In the genomic region with DNA sequence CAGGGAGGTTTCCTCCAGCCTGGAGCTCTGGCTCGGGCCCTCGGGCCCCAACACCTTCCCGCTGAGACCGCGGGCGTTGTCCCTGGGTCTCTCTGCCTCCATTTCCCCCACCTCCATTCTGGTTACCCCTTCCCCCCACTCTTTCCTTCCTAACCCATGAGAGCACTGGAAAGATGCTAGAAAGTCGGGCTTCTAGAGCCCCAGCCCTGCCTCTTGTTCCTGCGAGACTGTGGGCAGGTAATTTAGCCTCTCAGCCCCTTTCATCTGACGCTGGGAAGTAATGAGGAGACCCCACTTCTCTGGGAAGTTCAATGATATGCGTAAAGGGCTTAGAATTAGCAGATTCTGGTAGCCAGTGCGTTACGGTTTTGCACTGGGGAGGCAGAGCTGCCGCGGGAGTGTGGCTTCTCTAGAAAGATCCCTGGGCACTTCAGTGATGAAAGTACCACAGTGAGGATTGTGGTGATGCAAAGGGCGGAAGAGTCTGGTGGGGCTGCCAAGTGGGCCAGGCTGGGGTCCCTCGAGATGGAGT, we compare ENCODE assay signal across 11 cellular contexts. TPM values are rescaled to one million over a fixed set of nuclear protein-coding genes. Genes with fewer than 3 reads are reported as not detected.
DNase-seq lines count a peak whose midpoint lies in the region; ATAC-seq, FAIRE-seq and TF ChIP-seq lines count a peak whose summit lies in the region.
"Had no signal": no experiment of that assay in that cellular context is flagged by ENCODE, and none has a peak within 500 bp of the region (broad histone marks: within the 10 kb centered on the region; RNA-seq: fewer than 3 reads in every experiment).

No MANE protein-coding gene starts in this region.

- ATAC-seq in activated T-cell treated with anti-CD3 and anti-CD28 coated beads, Interleukin-2, amount 50 U/mL, for 72 hours (replicated peaks in 1 of 2), result no peak
- ATAC-seq in K562 (no peak), GM21825 (IDR thresholded peaks at IDR 0.05; ENCODE audit: unreplicated experiment) (no peak)

- no peak overlapping the region for H2AFZ ChIP-seq in K562 (ENCODE audit: low read depth, low read length)

- no peak overlapping the region for H3K4me3 ChIP-seq in K562
- peak overlapping the region in 3 of 5 donors; percentile 40 to 49 (median 46) for H3K4me3 ChIP-seq in subcutaneous abdominal adipose tissue (ENCODE audit: low read depth in 1 of 5, low read length in 5 of 5)

- no peaks in the 10 kb centered on the region for H3K9me1 ChIP-seq in K562 (ENCODE audit: control insufficient read depth, insufficient read depth, low read length)

- H3K4me1 Mint-ChIP-seq in activated T-cell treated with anti-CD3 and anti-CD28 coated beads, Interleukin-2, amount 50 U/mL, for 72 hours (ENCODE audit: low read depth), result peaks cover 15% of the 10 kb centered on the region
- peaks cover 36% of the 10 kb centered on the region for H3K4me1 Mint-ChIP-seq in mesothelial cell of epicardium

- POLR2A ChIA-PET in K562 (lab: Yijun Ruan, JAX), result no interaction called here

- H3K36me3 ChIP-seq in K562 (ENCODE audit: control insufficient read depth, insufficient read depth, low read length) (no peaks in the 10 kb centered on the region), subcutaneous abdominal adipose tissue (ENCODE audit: control insufficient read depth in 5 of 5, insufficient read depth in 5 of 5, low read length in 5 of 5) (no peaks in the 10 kb centered on the region)

- peaks cover 39% of the 10 kb centered on the region for H3K27me3 Mint-ChIP-seq in activated T-cell treated with anti-CD3 and anti-CD28 coated beads, Interleukin-2, amount 50 U/mL, for 72 hours (ENCODE audit: low read depth)
- H3K27me3 Mint-ChIP-seq in mesothelial cell of epicardium (ENCODE audit: low read depth), result peaks cover 76% of the 10 kb centered on the region

- no peak for DNase-seq in activated T-cell treated with anti-CD3 and anti-CD28 coated beads, Interleukin-2, amount 50 U/mL, for 72 hours
- DNase-seq in activated T-cell treated with anti-CD3 and anti-CD28 coated beads, Interleukin-2, amount 50 U/mL, for 48 hours, result no peak
- no peak for DNase-seq in K562 (ENCODE audit: extremely low read depth in 1 of 4, low spot score in 3 of 4)
- DNase-seq in mesothelial cell of epicardium (ENCODE audit: low spot score in 2 of 2, unreplicated experiment in 2 of 2), result no peak
- DNase-seq in COR-L47 (lab: John Stamatoyannopoulos, UW), result no peak
- DNase-seq in activated CD4-positive, CD25-positive, alpha-beta regulatory T cell (lab: John Stamatoyannopoulos, UW), result no peak
- DNase-seq: Right ventricle myocardium superior had no signal

- no peak overlapping the region for H3K4me2 ChIP-seq in K562 (ENCODE audit: insufficient read depth, low read length)

- CTCF ChIA-PET in K562 (lab: Yijun Ruan, JAX; ENCODE audit: low intra/inter-chr PET ratio), result no interaction called here

- BruUV-seq in K562 (replicated peaks; lab: Mats Ljungman, UMichigan), result no TSS peak

- intact Hi-C loops in K562 (cut with micrococcal nuclease), result no loop called here

- H3K4me1 ChIP-seq in K562 (replicated peaks in 1 of 2; ENCODE audit: control insufficient read depth in 2 of 2, insufficient read depth in 2 of 2, low read length in 2 of 2), result peaks cover 0 to 13% of the 10 kb centered on the region in 2 experiments; a peak in 2 of 5 replicates
- H3K4me1 ChIP-seq in subcutaneous abdominal adipose tissue (ENCODE audit: control insufficient read depth in 5 of 5, insufficient read depth in 5 of 5, low read length in 5 of 5), result peaks cover 0 to 13% (median 12%) of the 10 kb centered on the region in 5 donors

- in situ Hi-C loops in K562 (cut with MboI), result no loop called here

- no peaks in the 10 kb centered on the region for H3K36me3 Mint-ChIP-seq in activated T-cell treated with anti-CD3 and anti-CD28 coated beads, Interleukin-2, amount 50 U/mL, for 72 hours (ENCODE audit: insufficient read depth in 2 of 2)
- no peaks in the 10 kb centered on the region for H3K36me3 Mint-ChIP-seq in mesothelial cell of epicardium

- H3K27ac ChIP-seq in K562 (ENCODE audit: extremely low read depth, low read depth, low read length), result no peak overlapping the region
- H3K27ac ChIP-seq in subcutaneous abdominal adipose tissue (ENCODE audit: low read depth, low read length), result no peak overlapping the region

- FAIRE-seq in K562 (lab: Jason Lieb, UNC), result no peak
- FAIRE-seq: keratinocyte had no signal

- peaks cover 3 to 46% of the 10 kb centered on the region in 2 experiments; a peak in 2 of 5 replicates for H3K27me3 ChIP-seq in K562 (ENCODE audit: control insufficient read depth in 2 of 2, insufficient read depth in 2 of 2, low read length in 2 of 2)
- peaks cover 37 to 73% (median 45%) of the 10 kb centered on the region in 5 donors for H3K27me3 ChIP-seq in subcutaneous abdominal adipose tissue (ENCODE audit: control insufficient read depth in 5 of 5, insufficient read depth in 4 of 5, low read length in 5 of 5)

- H3K4me3 Mint-ChIP-seq in activated T-cell treated with anti-CD3 and anti-CD28 coated beads, Interleukin-2, amount 50 U/mL, for 72 hours, result peak overlapping the region; percentile 46 to 71
- H3K4me3 Mint-ChIP-seq in mesothelial cell of epicardium, result peak overlapping the region; percentile 63

- no peak for TF ChIP-seq POLR2A in K562 (conservative IDR thresholded peaks at IDR 0.05)

- H3K9me3 ChIP-seq in K562 (replicated peaks; ENCODE audit: control insufficient read depth, insufficient read depth, low read depth, low read length), result no peaks in the 10 kb centered on the region
- H3K9me3 ChIP-seq in subcutaneous abdominal adipose tissue (ENCODE audit: control insufficient read depth in 5 of 5, low read length in 5 of 5), result no peaks in the 10 kb centered on the region

- TF ChIP-seq RAD21 in K562 (CRISPR knock-in tag; conservative IDR thresholded peaks at IDR 0.05 in 1 of 2, IDR thresholded peaks at IDR 0.05 in 1 of 2), result no peak

- no peak for TF ChIP-seq CTCF in K562 (IDR thresholded peaks at IDR 0.05 in 2 of 3, conservative IDR thresholded peaks at IDR 0.05 in 1 of 3; ENCODE audit: insufficient read depth in 2 of 3, low read depth in 1 of 3, low read length in 3 of 3)
- TF ChIP-seq CTCF in mesothelial cell of epicardium (IDR thresholded peaks at IDR 0.05; ENCODE audit: unreplicated experiment), result no peak

- H3K27ac Mint-ChIP-seq in activated T-cell treated with anti-CD3 and anti-CD28 coated beads, Interleukin-2, amount 50 U/mL, for 72 hours, result no peak overlapping the region
- no peak overlapping the region for H3K27ac Mint-ChIP-seq in mesothelial cell of epicardium

- whole genome bisulfite sequencing in K562 (ENCODE audit: insufficient coverage, low coverage, missing lambda C conversion rate), result 0% methylated on average over 12 of the region's 16 CpGs

- no peaks in the 10 kb centered on the region for H4K20me1 ChIP-seq in K562 (replicated peaks; ENCODE audit: control insufficient read depth, insufficient read depth, low read length)

- no peak for TF ChIP-seq EP300 in K562 (IDR thresholded peaks at IDR 0.05; ENCODE audit: low read length)

- H3K79me2 ChIP-seq in K562 (ENCODE audit: control insufficient read depth, insufficient read depth, low read length), result no peaks in the 10 kb centered on the region

- H3K9ac ChIP-seq in K562 (ENCODE audit: insufficient read depth in 1 of 2, low read depth in 2 of 2, low read length in 2 of 2), result no peak overlapping the region
- no peak overlapping the region for H3K9ac ChIP-seq in subcutaneous abdominal adipose tissue (ENCODE audit: low read length in 5 of 5)

- no peaks in the 10 kb centered on the region for H3K9me3 Mint-ChIP-seq in activated T-cell treated with anti-CD3 and anti-CD28 coated beads, Interleukin-2, amount 50 U/mL, for 72 hours
- H3K9me3 Mint-ChIP-seq in mesothelial cell of epicardium, result no peaks in the 10 kb centered on the region

RNA-seq across cellular contexts. Expression of a gene that starts 16.2 kb away (rescaled TPM):
- total RNA-seq in activated T-cell treated with anti-CD3 and anti-CD28 coated beads, Interleukin-2, amount 50 U/mL, for 72 hours, result 1 to 10 TPM; 1.8 to 2.5 TPM
- total RNA-seq in K562 (2011; cell fraction: chromatin; rRNA removed; ENCODE audit: low replicate concordance), result not detected in 2 replicates
- not detected in 2 replicates for total RNA-seq in K562 (2011; cell fraction: nucleolus; rRNA removed)
- total RNA-seq in K562 (2011; cell fraction: nucleoplasm; rRNA removed), result not detected in 2 replicates
- not detected in 2 replicates for total RNA-seq in K562 (2014; rRNA removed)
- not detected in 2 replicates for total RNA-seq in K562 (2014; rRNA removed; fragmentation: Illumina TruSeq; extraction: Trizol)
- total RNA-seq in K562 (2015; rRNA removed; fragmentation: Illumina TruSeq; extraction: Trizol), result not detected in 2 replicates
- total RNA-seq in K562 (2021), result 0.09 TPM in 1 of 2 replicates, not detected in the other
- not detected in 2 replicates for polyA plus RNA-seq in K562 (2011; rRNA removed)
- not detected in 2 replicates for polyA plus RNA-seq in K562 (2011; cell fraction: cytosol; rRNA removed)
- not detected in 2 replicates for polyA plus RNA-seq in K562 (2011; cell fraction: nucleus; rRNA removed)
- polyA plus RNA-seq in K562 (2012), result not detected in 2 replicates
- not detected in 2 replicates for polyA plus RNA-seq in K562 (2014; fragmentation: Illumina TruSeq; extraction: Trizol)
- not detected for polyA plus RNA-seq in K562 (2014; fragmentation: Nextera tagmentation; extraction: Ambion mirVana)
- not detected in 2 replicates for polyA plus RNA-seq in K562 (2014; rRNA removed)
- polyA minus RNA-seq in K562 (2011; rRNA and poly(A)+ RNA removed), result not detected in 2 replicates
- not detected in 2 replicates for polyA minus RNA-seq in K562 (2011; cell fraction: cytosol; rRNA and poly(A)+ RNA removed)
- polyA minus RNA-seq in K562 (2011; cell fraction: nucleus; rRNA and poly(A)+ RNA removed), result not detected in 2 replicates
- total RNA-seq in mesothelial cell of epicardium, result 8.8 to 9.7 TPM (median 9.5 TPM) in 3 replicates
- total RNA-seq: Right ventricle myocardium superior had no signal
- polyA plus RNA-seq: AG04450, keratinocyte had no signal

RNA-seq across cellular contexts. Expression of a gene that starts 16.3 kb away (rescaled TPM):
- under 1 TPM in 1 of 2 donors, not detected in 1; 0.39 TPM for total RNA-seq in activated T-cell treated with anti-CD3 and anti-CD28 coated beads, Interleukin-2, amount 50 U/mL, for 72 hours
- total RNA-seq in K562 (2011; cell fraction: chromatin; rRNA removed; ENCODE audit: low replicate concordance), result not detected in 2 replicates
- total RNA-seq in K562 (2011; cell fraction: nucleolus; rRNA removed), result not detected in 2 replicates
- not detected in 2 replicates for total RNA-seq in K562 (2011; cell fraction: nucleoplasm; rRNA removed)
- total RNA-seq in K562 (2014; rRNA removed), result not detected in 2 replicates
- not detected in 2 replicates for total RNA-seq in K562 (2014; rRNA removed; fragmentation: Illumina TruSeq; extraction: Trizol)
- total RNA-seq in K562 (2015; rRNA removed; fragmentation: Illumina TruSeq; extraction: Trizol), result not detected in 2 replicates
- total RNA-seq in K562 (2021), result not detected in 2 replicates
- polyA plus RNA-seq in K562 (2011; rRNA removed), result not detected in 2 replicates
- not detected in 2 replicates for polyA plus RNA-seq in K562 (2011; cell fraction: cytosol; rRNA removed)
- polyA plus RNA-seq in K562 (2011; cell fraction: nucleus; rRNA removed), result not detected in 2 replicates
- polyA plus RNA-seq in K562 (2012), result not detected in 2 replicates
- not detected in 2 replicates for polyA plus RNA-seq in K562 (2014; fragmentation: Illumina TruSeq; extraction: Trizol)
- polyA plus RNA-seq in K562 (2014; fragmentation: Nextera tagmentation; extraction: Ambion mirVana), result not detected
- not detected in 2 replicates for polyA plus RNA-seq in K562 (2014; rRNA removed)
- polyA minus RNA-seq in K562 (2011; rRNA and poly(A)+ RNA removed), result not detected in 2 replicates
- polyA minus RNA-seq in K562 (2011; cell fraction: cytosol; rRNA and poly(A)+ RNA removed), result not detected in 2 replicates
- polyA minus RNA-seq in K562 (2011; cell fraction: nucleus; rRNA and poly(A)+ RNA removed), result not detected in 2 replicates
- total RNA-seq in mesothelial cell of epicardium, result 0.09 TPM in 1 of 3 replicates, not detected in the others
- polyA plus RNA-seq: AG04450, keratinocyte had no signal

RNA-seq across cellular contexts. Expression of a gene that starts 22.1 kb away (rescaled TPM):
- not detected for total RNA-seq in activated T-cell treated with anti-CD3 and anti-CD28 coated beads, Interleukin-2, amount 50 U/mL, for 72 hours
- not detected in 2 replicates for total RNA-seq in K562 (2011; cell fraction: chromatin; rRNA removed; ENCODE audit: low replicate concordance)
- total RNA-seq in K562 (2011; cell fraction: nucleolus; rRNA removed), result not detected in 2 replicates
- not detected in 2 replicates for total RNA-seq in K562 (2011; cell fraction: nucleoplasm; rRNA removed)
- total RNA-seq in K562 (2014; rRNA removed) (not detected in 2 replicates), K562 (2014; rRNA removed; fragmentation: Illumina TruSeq; extraction: Trizol) (not detected in 2 replicates), K562 (2015; rRNA removed; fragmentation: Illumina TruSeq; extraction: Trizol) (not detected in 2 replicates), K562 (2021) (not detected in 2 replicates), mesothelial cell of epicardium (not detected in 3 replicates)
- polyA plus RNA-seq in K562 (2011; rRNA removed) (not detected in 2 replicates), K562 (2014; fragmentation: Illumina TruSeq; extraction: Trizol) (not detected in 2 replicates), K562 (2014; fragmentation: Nextera tagmentation; extraction: Ambion mirVana) (not detected), K562 (2014; rRNA removed) (not detected in 2 replicates)
- not detected in 2 replicates for polyA plus RNA-seq in K562 (2011; cell fraction: cytosol; rRNA removed)
- polyA plus RNA-seq in K562 (2011; cell fraction: nucleus; rRNA removed), result not detected in 2 replicates
- polyA plus RNA-seq in K562 (2012), result not detected in 2 replicates
- not detected in 2 replicates for polyA minus RNA-seq in K562 (2011; rRNA and poly(A)+ RNA removed)
- polyA minus RNA-seq in K562 (2011; cell fraction: cytosol; rRNA and poly(A)+ RNA removed), result not detected in 2 replicates
- not detected in 2 replicates for polyA minus RNA-seq in K562 (2011; cell fraction: nucleus; rRNA and poly(A)+ RNA removed)
- total RNA-seq: Right ventricle myocardium superior had no signal
- polyA plus RNA-seq: AG04450, keratinocyte had no signal

RNA-seq across cellular contexts. Expression of a gene that starts 35.6 kb away (rescaled TPM):
- total RNA-seq in activated T-cell treated with anti-CD3 and anti-CD28 coated beads, Interleukin-2, amount 50 U/mL, for 72 hours, result not detected
- not detected in 2 replicates for total RNA-seq in K562 (2011; cell fraction: chromatin; rRNA removed; ENCODE audit: low replicate concordance)
- total RNA-seq in K562 (2011; cell fraction: nucleolus; rRNA removed), result not detected in 2 replicates
- total RNA-seq in K562 (2011; cell fraction: nucleoplasm; rRNA removed), result not detected in 2 replicates
- not detected in 2 replicates for total RNA-seq in K562 (2014; rRNA removed)
- not detected in 2 replicates for total RNA-seq in K562 (2014; rRNA removed; fragmentation: Illumina TruSeq; extraction: Trizol)
- not detected in 2 replicates for total RNA-seq in K562 (2015; rRNA removed; fragmentation: Illumina TruSeq; extraction: Trizol)
- not detected in 2 replicates for total RNA-seq in K562 (2021)
- not detected in 2 replicates for polyA plus RNA-seq in K562 (2011; rRNA removed)
- polyA plus RNA-seq in K562 (2011; cell fraction: cytosol; rRNA removed), result not detected in 2 replicates
- polyA plus RNA-seq in K562 (2011; cell fraction: nucleus; rRNA removed), result not detected in 2 replicates
- 0.07 TPM in 1 of 2 replicates, not detected in the other for polyA plus RNA-seq in K562 (2012)
- not detected in 2 replicates for polyA plus RNA-seq in K562 (2014; fragmentation: Illumina TruSeq; extraction: Trizol)
- polyA plus RNA-seq in K562 (2014; fragmentation: Nextera tagmentation; extraction: Ambion mirVana), result not detected
- not detected in 2 replicates for polyA plus RNA-seq in K562 (2014; rRNA removed)
- polyA minus RNA-seq in K562 (2011; rRNA and poly(A)+ RNA removed), result not detected in 2 replicates
- polyA minus RNA-seq in K562 (2011; cell fraction: cytosol; rRNA and poly(A)+ RNA removed), result not detected in 2 replicates
- polyA minus RNA-seq in K562 (2011; cell fraction: nucleus; rRNA and poly(A)+ RNA removed), result not detected in 2 replicates
- 0.11 TPM in 1 of 3 replicates, not detected in the others for total RNA-seq in mesothelial cell of epicardium
- total RNA-seq: Right ventricle myocardium superior had no signal
- polyA plus RNA-seq: AG04450, keratinocyte had no signal

RNA-seq across cellular contexts. Expression of a gene that starts 46.5 kb away (rescaled TPM):
- total RNA-seq in activated T-cell treated with anti-CD3 and anti-CD28 coated beads, Interleukin-2, amount 50 U/mL, for 72 hours, result 10 to 100 TPM in 1 of 2 donors, 1 to 10 TPM in 1; 7.0 to 10.5 TPM
- total RNA-seq in K562 (2011; cell fraction: chromatin; rRNA removed; ENCODE audit: low replicate concordance), result 21.5 and 44.0 TPM in 2 replicates
- total RNA-seq in K562 (2011; cell fraction: nucleolus; rRNA removed), result 17.1 and 20.8 TPM in 2 replicates
- total RNA-seq in K562 (2011; cell fraction: nucleoplasm; rRNA removed), result 17.3 and 24.3 TPM in 2 replicates
- total RNA-seq in K562 (2014; rRNA removed) (5.4 and 6.4 TPM in 2 replicates), K562 (2014; rRNA removed; fragmentation: Illumina TruSeq; extraction: Trizol) (7.7 and 8.9 TPM in 2 replicates), K562 (2015; rRNA removed; fragmentation: Illumina TruSeq; extraction: Trizol) (6.3 and 6.4 TPM in 2 replicates), K562 (2021) (7.0 and 7.1 TPM in 2 replicates), mesothelial cell of epicardium (11.0 to 12.2 TPM (median 11.2 TPM) in 3 replicates)
- polyA plus RNA-seq in K562 (2011; rRNA removed) (9.8 TPM in 2 replicates), K562 (2014; fragmentation: Illumina TruSeq; extraction: Trizol) (6.6 and 7.0 TPM in 2 replicates), K562 (2014; fragmentation: Nextera tagmentation; extraction: Ambion mirVana) (1 to 10 TPM; 2.0 to 5.4 TPM), K562 (2014; rRNA removed) (9.0 and 10.1 TPM in 2 replicates)
- 3.9 and 7.2 TPM in 2 replicates for polyA plus RNA-seq in K562 (2011; cell fraction: cytosol; rRNA removed)
- polyA plus RNA-seq in K562 (2011; cell fraction: nucleus; rRNA removed), result 22.4 and 25.0 TPM in 2 replicates
- 3.9 and 7.4 TPM in 2 replicates for polyA plus RNA-seq in K562 (2012)
- 10.9 and 13.6 TPM in 2 replicates for polyA minus RNA-seq in K562 (2011; rRNA and poly(A)+ RNA removed)
- polyA minus RNA-seq in K562 (2011; cell fraction: cytosol; rRNA and poly(A)+ RNA removed), result 3.1 and 3.2 TPM in 2 replicates
- 16.4 and 27.3 TPM in 2 replicates for polyA minus RNA-seq in K562 (2011; cell fraction: nucleus; rRNA and poly(A)+ RNA removed)
